Comparison of ENCODE assay signal across 8 cellular contexts in genomic region chr1:151720190-151720953, GRCh38. TPM values are rescaled to one million over a fixed set of nuclear protein-coding genes. Genes with fewer than 3 reads are reported as not detected.
DNase-seq lines count a peak whose midpoint lies in the region; ATAC-seq and TF ChIP-seq lines count a peak whose summit lies in the region.

No MANE protein-coding gene starts in this region.

- no peaks in the 10 kb centered on the region for H3K36me3 ChIP-seq in MM.1S (replicated peaks; ENCODE audit: insufficient read depth, low read length)

- H3K4me2 ChIP-seq in MM.1S (ENCODE audit: low read depth, low read length): peak overlapping the region; percentile 90

- TF ChIP-seq CTCF in MM.1S (IDR thresholded peaks at IDR 0.05; ENCODE audit: low read length) (no peak), dorsolateral prefrontal cortex (IDR thresholded peaks at IDR 0.05 in 54 of 56, conservative IDR thresholded peaks at IDR 0.05 in 2 of 56; ENCODE audit: low read depth in 1 of 56, partially characterized antibody in 56 of 56) (no peak), natural killer cell (IDR thresholded peaks at IDR 0.05) (no peak)

- no peaks in the 10 kb centered on the region for H3K9me3 ChIP-seq in MM.1S (replicated peaks; ENCODE audit: insufficient read depth, low read length)

- H3K27ac ChIP-seq in MM.1S (ENCODE audit: low read length) (peak overlapping the region; percentile 33; the same call in 1 of the 2 replicates), dorsolateral prefrontal cortex (peak overlapping the region in 34 of 59 donors; percentile 0 to 77 (median 49))

- ATAC-seq in natural killer cell (peak in 2 of 3 donors; percentile 25 to 40), GM19397 (IDR thresholded peaks at IDR 0.05; ENCODE audit: unreplicated experiment) (no peak)

- H3K9ac ChIP-seq in MM.1S (ENCODE audit: low read length): peak overlapping the region; percentile 23; the same call in 1 of the 2 replicates

- peaks cover 10% of the 10 kb centered on the region for H3F3A ChIP-seq in MM.1S (ENCODE audit: insufficient read depth, low read length)

- peaks cover 32% of the 10 kb centered on the region in 2 donors for H3K4me1 Mint-ChIP-seq in natural killer cell

- H3K9me2 ChIP-seq in MM.1S (replicated peaks; ENCODE audit: insufficient read depth, low read length): no peaks in the 10 kb centered on the region

- H3K4me3 Mint-ChIP-seq in natural killer cell: peak overlapping the region; percentile 90

- no peaks in the 10 kb centered on the region for H3K36me3 Mint-ChIP-seq in natural killer cell

- no peaks in the 10 kb centered on the region for H3K9me3 Mint-ChIP-seq in natural killer cell

- H3K79me2 ChIP-seq in MM.1S (ENCODE audit: low read length): no peaks in the 10 kb centered on the region

- peaks cover 36 to 48% of the 10 kb centered on the region in 2 donors for H3K27me3 Mint-ChIP-seq in natural killer cell (ENCODE audit: low read depth in 2 of 2)

- DNase-seq in EH (ENCODE audit: low read depth) (peak; percentile 52), MM.1S (peak; percentile 87), dorsolateral prefrontal cortex (no peak), natural killer cell (no peak), A172 (ENCODE audit: low spot score) (no peak), kidney tubule cell (ENCODE audit: low spot score) (no peak), midbrain (lab: John Stamatoyannopoulos, UW) (no peak)

- no peaks in the 10 kb centered on the region for H4K20me1 ChIP-seq in MM.1S (ENCODE audit: insufficient read depth, low read length)

- H3K27me3 ChIP-seq in MM.1S (replicated peaks; ENCODE audit: insufficient read depth, low read length) (peaks cover 68% of the 10 kb centered on the region), dorsolateral prefrontal cortex (peaks cover 0 to 4% (median 0%) of the 10 kb centered on the region in 45 donors)

- H3K4me1 ChIP-seq in MM.1S (ENCODE audit: low read length): peaks cover 7% of the 10 kb centered on the region

- H3K27ac Mint-ChIP-seq in natural killer cell: peak overlapping the region; percentile 61

- peak overlapping the region; percentile 83 for H2AFZ ChIP-seq in MM.1S (ENCODE audit: low read length)

- H3K4me3 ChIP-seq in MM.1S (ENCODE audit: low read length): peak overlapping the region; percentile 64
- H3K4me3 ChIP-seq in dorsolateral prefrontal cortex: peak overlapping the region in 56 of 59 donors; percentile 37 to 82 (median 66)

- intact Hi-C loops in dorsolateral prefrontal cortex (cut with DNase I): no loop called here
- intact Hi-C loops in natural killer cell (cut with micrococcal nuclease): no loop called here

RNA-seq across cellular contexts. Expression of gene RIIAD1, which starts 0.9 kb away (rescaled TPM):
- total RNA-seq in dorsolateral prefrontal cortex (10 to 100 TPM in 28 of 120 experiments, 1 to 10 TPM in 89, under 1 TPM in 2, not detected in 1; 0.64 to 17.9 (median 7.5) TPM), natural killer cell (not detected)
- not detected in 2 replicates for total RNA-seq in A172 (2014; rRNA removed; shearing (Covaris generic))

RNA-seq across cellular contexts. Expression of gene CELF3, which starts 3.8 kb away (rescaled TPM):
- 100 to 1,000 TPM in 11 of 120 experiments, 10 to 100 TPM in 109; 19.5 to 121 (median 75.3) TPM for total RNA-seq in dorsolateral prefrontal cortex
- total RNA-seq in natural killer cell: not detected
- not detected in 2 replicates for total RNA-seq in A172 (2014; rRNA removed; shearing (Covaris generic))

RNA-seq across cellular contexts. Expression of gene MRPL9, which starts 42.9 kb away (rescaled TPM):
- total RNA-seq in dorsolateral prefrontal cortex (10 to 100 TPM; 31.5 to 89.2 (median 54.5) TPM), natural killer cell (100 to 1,000 TPM in 2 of 3 donors, 10 to 100 TPM in 1; 93.6 to 110 (median 107) TPM)
- total RNA-seq in A172 (2014; rRNA removed; shearing (Covaris generic)): 275 and 300 TPM in 2 replicates

Comparison
In these comparisons a context has a peak if more than half of its experiments do, and no peak if none do; other contexts are left out.
1. DNase-seq: peak in EH (single experiment) and MM.1S (single experiment); none in dorsolateral prefrontal cortex (0 of 10), natural killer cell (single experiment), A172 (single experiment), kidney tubule cell (single experiment) and midbrain (single experiment).
2. RNA of gene CELF3, which starts 3.8 kb away (total RNA-seq): 19.5 to 121 TPM in dorsolateral prefrontal cortex; not detected in natural killer cell and not detected in A172; every median in the first group is over 10 times any median in the second.